In genomic region chr18:1015777-1016176, GRCh38 we compare ENCODE assay signal across 1 cellular context.
TF ChIP-seq lines count a peak whose summit lies in the region.

No MANE protein-coding gene starts in this region.

TF ChIP-seq in WTC11, 78 proteins besides CTCF, POLR2A, EP300 and RAD21 (continued from another document):
- TF ChIP-seq USF2 (CRISPR knock-in tag; IDR thresholded peaks at IDR 0.05): no peak
- TF ChIP-seq, protein P1, sequence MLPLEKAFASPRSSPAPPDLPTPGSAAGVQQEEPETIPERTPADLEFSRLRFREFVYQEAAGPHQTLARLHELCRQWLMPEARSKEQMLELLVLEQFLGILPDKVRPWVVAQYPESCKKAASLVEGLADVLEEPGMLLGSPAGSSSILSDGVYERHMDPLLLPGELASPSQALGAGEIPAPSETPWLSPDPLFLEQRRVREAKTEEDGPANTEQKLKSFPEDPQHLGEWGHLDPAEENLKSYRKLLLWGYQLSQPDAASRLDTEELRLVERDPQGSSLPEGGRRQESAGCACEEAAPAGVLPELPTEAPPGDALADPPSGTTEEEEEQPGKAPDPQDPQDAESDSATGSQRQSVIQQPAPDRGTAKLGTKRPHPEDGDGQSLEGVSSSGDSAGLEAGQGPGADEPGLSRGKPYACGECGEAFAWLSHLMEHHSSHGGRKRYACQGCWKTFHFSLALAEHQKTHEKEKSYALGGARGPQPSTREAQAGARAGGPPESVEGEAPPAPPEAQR (CRISPR knock-in tag; IDR thresholded peaks at IDR 0.05): no peak
- TF ChIP-seq NR3C1 (CRISPR knock-in tag; conservative IDR thresholded peaks at IDR 0.05; ENCODE audit: low read depth): no peak
- no peak for TF ChIP-seq NR1H2 (CRISPR knock-in tag; IDR thresholded peaks at IDR 0.05)
